In genomic region chr2:172102858-172103359, GRCh38 we compare ENCODE assay signal across 8 cellular contexts. TPM values are rescaled to one million over a fixed set of nuclear protein-coding genes. Genes with fewer than 3 reads are reported as not detected.
DNase-seq lines count a peak whose midpoint lies in the region; ATAC-seq and TF ChIP-seq lines count a peak whose summit lies in the region.

DLX2 (minus strand) TSS chr2:172102900; CDS start chr2:172102538, 362 bp downstream.

- WGBS in lung, 2 donors, result 0 to 2% methylated on average over 36 of the region's 36 CpGs

- H3K27me3 Mint-ChIP-seq in activated B cell treated with CpG ODN at 0.5 μM for 24 hours, result peaks cover 58% of the 10 kb centered on the region

- POLR2A ChIA-PET in BJ (lab: Charles Lee), result interaction anchor here (0.6 kb wide), 2 partner anchors 18 to 23 kb away, joined by 3 to 4 read pairs; partner anchors contain the start of gene DLX1
- POLR2A ChIA-PET in activated B cell treated with CpG ODN at 0.5 μM for 24 hours (lab: Charles Lee), result no interaction called here

- H3K4me3 Mint-ChIP-seq in activated B cell treated with CpG ODN at 0.5 μM for 24 hours, result peak within 1 kb of the TSS; percentile 80

- peak; percentile 72 for ATAC-seq in GM19023 (IDR thresholded peaks at IDR 0.05; ENCODE audit: unreplicated experiment)
- ATAC-seq in HG03135 (IDR thresholded peaks at IDR 0.05; ENCODE audit: unreplicated experiment), result peak; percentile 61
- ATAC-seq in activated B cell treated with CpG ODN at 0.5 μM for 24 hours (ENCODE audit: low read depth), result peak; percentile 68
- ATAC-seq in lung (ENCODE audit: insufficient read depth, low FRiP score), result peak; percentile 39

- no peaks in the 10 kb centered on the region for H3K36me3 ChIP-seq in BJ (ENCODE audit: control insufficient read depth, insufficient read depth, low read length)
- no peaks in the 10 kb centered on the region for H3K36me3 ChIP-seq in duodenal mucosa (ENCODE audit: control insufficient read depth in 1 of 2, insufficient read depth in 2 of 2, low read length in 2 of 2)
- no peaks in the 10 kb centered on the region for H3K36me3 ChIP-seq in lung (ENCODE audit: control insufficient read depth in 2 of 2, insufficient read depth in 2 of 2, low read length in 2 of 2)

- CTCF ChIA-PET in BJ (lab: Yijun Ruan, JAX) (interaction anchor here (0.6 to 3.0 kb wide), 17 partner anchors 18 to 529 kb away, joined by 3 to 11 read pairs (median 3); partner anchors contain the start of genes DLX1 and HAT1), activated B cell treated with CpG ODN at 0.5 μM for 24 hours (lab: Charles Lee) (interaction anchor here (0.5 to 1.5 kb wide), 4 partner anchors 14 to 359 kb away, joined by 3 to 7 read pairs (median 4); partner anchors contain the start of gene HAT1)

- peak within 1 kb of the TSS; percentile 61 for H3K27ac Mint-ChIP-seq in activated B cell treated with CpG ODN at 0.5 μM for 24 hours

- TF ChIP-seq CTCF in BJ (IDR thresholded peaks at IDR 0.05; ENCODE audit: insufficient read depth, low read depth, low read length) (no peak), activated B cell treated with CpG ODN at 0.5 μM for 24 hours (IDR thresholded peaks at IDR 0.05) (no peak), lung (IDR thresholded peaks at IDR 0.05; ENCODE audit: control extremely low read depth, extremely low read depth) (no peak)

- no peak for DNase-seq in BJ (ENCODE audit: low read depth)
- peak; percentile 98 for DNase-seq in NCI-H345 (lab: John Stamatoyannopoulos, UW)
- DNase-seq in activated B cell treated with CpG ODN at 0.5 μM for 24 hours, result peak; percentile 53
- peak; percentile 72 for DNase-seq in lung (ENCODE audit: low spot score)
- DNase-seq in stimulated activated CD8-positive, alpha-beta memory T cell treated with anti-CD3 and anti-CD28 coated beads, Interleukin-2, amount 100 ng/mL, for 1 hour (ENCODE audit: low read depth in 2 of 2), result peak; percentile 35 to 48

- intact Hi-C loops in activated B cell treated with CpG ODN at 0.5 μM for 24 hours (cut with micrococcal nuclease), result loop anchor here (1.0 to 5.0 kb wide), 12 partner anchors 9 to 1286 kb away; partner anchors contain the start of genes DLX1, DYNC1I2, GAD1 and GORASP2

- peaks cover 40% of the 10 kb centered on the region for H3K4me1 Mint-ChIP-seq in activated B cell treated with CpG ODN at 0.5 μM for 24 hours

- peak within 1 kb of the TSS; percentile 49 for H3K4me3 ChIP-seq in BJ (ENCODE audit: low read depth, low read length)
- H3K4me3 ChIP-seq in duodenal mucosa (ENCODE audit: low read depth in 1 of 2, low read length in 2 of 2), result peak within 1 kb of the TSS; percentile 70 to 76
- peak within 1 kb of the TSS; percentile 1 for H3K4me3 ChIP-seq in lung

- H3K36me3 Mint-ChIP-seq in activated B cell treated with CpG ODN at 0.5 μM for 24 hours (ENCODE audit: low read depth), result peaks cover 2% of the 10 kb centered on the region

- peak within 1 kb of the TSS in 1 of 2 donors; percentile 19 for H3K9ac ChIP-seq in duodenal mucosa (ENCODE audit: low read depth in 1 of 2, low read length in 2 of 2)

- no peaks in the 10 kb centered on the region for H3K9me3 Mint-ChIP-seq in activated B cell treated with CpG ODN at 0.5 μM for 24 hours

- H3K4me1 ChIP-seq in duodenal mucosa (ENCODE audit: control insufficient read depth in 1 of 2, insufficient read depth in 2 of 2, low read length in 2 of 2) (peaks cover 23 to 46% of the 10 kb centered on the region in 2 donors), lung (ENCODE audit: control insufficient read depth in 2 of 2, insufficient read depth in 2 of 2, low read length in 2 of 2) (peaks cover 0 to 27% of the 10 kb centered on the region in 2 donors)

- H3K27me3 ChIP-seq in BJ (ENCODE audit: control insufficient read depth, insufficient read depth, low read length) (no peaks in the 10 kb centered on the region), duodenal mucosa (ENCODE audit: control insufficient read depth in 1 of 2, insufficient read depth in 2 of 2, low read length in 2 of 2) (peaks cover 86 to 87% of the 10 kb centered on the region in 2 donors), lung (ENCODE audit: control insufficient read depth, insufficient read depth) (no peaks in the 10 kb centered on the region)

- no peak within 1 kb of the TSS for H3K27ac ChIP-seq in duodenal mucosa (ENCODE audit: low read depth, low read length)
- no peak within 1 kb of the TSS for H3K27ac ChIP-seq in lung (ENCODE audit: low read depth in 1 of 2, low read length in 1 of 2)

- no peaks in the 10 kb centered on the region for H3K9me3 ChIP-seq in duodenal mucosa (ENCODE audit: control insufficient read depth in 1 of 2, low read length in 2 of 2)
- H3K9me3 ChIP-seq in lung (ENCODE audit: control insufficient read depth in 2 of 2, insufficient read depth in 1 of 2, low read length in 1 of 2), result peaks cover 0 to 10% of the 10 kb centered on the region in 2 donors

RNA-seq across cellular contexts. Expression of gene DLX2, which starts in this region (rescaled TPM):
- 0.16 and 0.20 TPM in 2 replicates for polyA plus RNA-seq in BJ (2011; rRNA removed)
- 0.09 and 0.15 TPM in 2 replicates for polyA minus RNA-seq in BJ (2011; rRNA and poly(A)+ RNA removed)
- 0.16 TPM in 1 of 2 replicates, not detected in the other for total RNA-seq in activated B cell treated with CpG ODN at 0.5 μM for 24 hours
- total RNA-seq in lung, result under 1 TPM in 1 of 2 donors, not detected in 1; 0.26 TPM
- polyA plus RNA-seq in lung, result under 1 TPM in 1 of 2 donors, not detected in 1; 0.01 TPM

Comparison
In these comparisons a context has a peak if more than half of its experiments do, and no peak if none do; other contexts are left out.
1. Peak in DNase-seq and ATAC-seq in activated B cell treated with CpG ODN at 0.5 μM for 24 hours; RNA of the gene not detected or under 1 TPM.
2. Peak in DNase-seq, ATAC-seq and H3K4me3 ChIP-seq in lung; RNA of the gene not detected or under 1 TPM.
3. H3K4me3 ChIP-seq: peak in every context shown above with its lines; median percentile 73 in duodenal mucosa; 49 in BJ; 1 in lung.